ENCODE assay signal across 16 cellular contexts in genomic region chr3:189626286-189626685, GRCh38. TPM values are rescaled to one million over a fixed set of nuclear protein-coding genes. Genes with fewer than 3 reads are reported as not detected.
"Had no signal": no experiment of that assay in that cellular context is flagged by ENCODE, and none has a peak within 500 bp of the region (broad histone marks: within the 10 kb centered on the region; RNA-seq: fewer than 3 reads in every experiment).

No MANE protein-coding gene starts in this region.

- H3K9me3 ChIP-seq: left lung, thoracic aorta had no signal

- H3K4me3 ChIP-seq: left lung, thoracic aorta had no signal

- DNase-seq: activated B cell treated with CpG ODN at 0.5 μM for 24 hours; activated CD4-positive, alpha-beta T cell treated with anti-CD3 and anti-CD28 coated beads, Interleukin-2, amount 10 ng/mL, durations not matched to agents 24 days and 14 days; activated CD8-positive, alpha-beta memory T cell treated with anti-CD3 and anti-CD28 coated beads for 24 hours; activated effector memory CD4-positive, alpha-beta T cell treated with Interleukin-2 at 50 U/mL for 16 hours; activated naive CD8-positive, alpha-beta T cell treated with anti-CD3 and anti-CD28 coated beads for 36 hours; brain microvascular endothelial cell; cerebellar nuclear complex; dermis blood vessel endothelial cell; erythroblast; head of caudate nucleus; left lung; stimulated activated CD4-positive, alpha-beta T cell treated with anti-CD3 and anti-CD28 coated beads, Interleukin-15, amount 100 ng/mL, for 24 hours; stimulated activated CD4-positive, alpha-beta T cell treated with anti-CD3 and anti-CD28 coated beads, Interleukin-4, amount 100 ng/mL, for 4 hours; stimulated activated naive CD8-positive, alpha-beta T cell treated with anti-CD3 and anti-CD28 coated beads, Interleukin-15, amount 100 ng/mL, for 72 hours had no signal

- FAIRE-seq: islet of Langerhans had no signal

- H3K27me3 ChIP-seq: brain microvascular endothelial cell, left lung had no signal

- H3K27ac ChIP-seq: brain microvascular endothelial cell, left lung, thoracic aorta had no signal

- H3K36me3 ChIP-seq: brain microvascular endothelial cell, left lung, thoracic aorta had no signal

RNA-seq across cellular contexts. Expression of gene TP63, which starts 4.9 kb away (rescaled TPM):
- total RNA-seq: activated naive CD8-positive, alpha-beta T cell treated with anti-CD3 and anti-CD28 coated beads for 36 hours; dermis blood vessel endothelial cell had no signal
